In genomic region chr1:230542054-230542453, GRCh38 we compare ENCODE assay signal across 12 cellular contexts.
A peak's percentile ranks its signal among the peaks of the same experiment; 100 is the strongest.
DNase-seq lines count a peak whose midpoint lies in the region; ATAC-seq and TF ChIP-seq lines count a peak whose summit lies in the region.
"Had no signal": no experiment of that assay in that cellular context is flagged by ENCODE, and none has a peak within 500 bp of the region (broad histone marks: within the 10 kb centered on the region; RNA-seq: fewer than 3 reads in every experiment).

No MANE protein-coding gene starts in this region.

- H3K9me3 Mint-ChIP-seq in activated naive CD4-positive, alpha-beta T cell treated with anti-CD3 and anti-CD28 coated beads for 36 hours, result no peaks in the 10 kb centered on the region
- H3K9me3 Mint-ChIP-seq in activated naive CD4-positive, alpha-beta T cell treated with anti-CD3 and anti-CD28 coated beads, Interleukin-2, amount 10 ng/mL, durations not matched to agents 7 days and 5 days, result no peaks in the 10 kb centered on the region
- H3K9me3 Mint-ChIP-seq in T-helper 1 cell treated with Interleukin-12 subunit alpha and Interleukin-12 subunit beta and Interleukin-4 antibody, amounts not matched to agents 30 μg/mL and 1 μg/mL, for 36 hours, result no peaks in the 10 kb centered on the region

- H3K27ac ChIP-seq in epithelial cell of prostate, result peak overlapping the region; percentile 71

- peak; percentile 23 for DNase-seq in activated naive CD4-positive, alpha-beta T cell treated with anti-CD3 and anti-CD28 coated beads for 36 hours
- no peak for DNase-seq in activated naive CD4-positive, alpha-beta T cell treated with anti-CD3 and anti-CD28 coated beads, Interleukin-2, amount 10 ng/mL, durations not matched to agents 7 days and 5 days
- peak; percentile 87 for DNase-seq in epithelial cell of prostate (ENCODE audit: low read depth, low spot score)
- peak; percentile 6 to 37 for DNase-seq in stimulated activated CD8-positive, alpha-beta memory T cell treated with anti-CD3 and anti-CD28 coated beads, Interleukin-7, amount 100 ng/mL, for 48 hours (ENCODE audit: extremely low read depth in 1 of 2, low read depth in 1 of 2)
- DNase-seq in NCI-H526 (lab: John Stamatoyannopoulos, UW), result no peak
- DNase-seq in NCI-H146 (lab: John Stamatoyannopoulos, UW), result no peak
- DNase-seq: aorta, HFFc6, Kasumi-1, SHP77 had no signal

- H3K4me3 Mint-ChIP-seq in activated naive CD4-positive, alpha-beta T cell treated with anti-CD3 and anti-CD28 coated beads for 36 hours, result no peak overlapping the region
- no peak overlapping the region for H3K4me3 Mint-ChIP-seq in activated naive CD4-positive, alpha-beta T cell treated with anti-CD3 and anti-CD28 coated beads, Interleukin-2, amount 10 ng/mL, durations not matched to agents 7 days and 5 days
- H3K4me3 Mint-ChIP-seq in T-helper 1 cell treated with Interleukin-12 subunit alpha and Interleukin-12 subunit beta and Interleukin-4 antibody, amounts not matched to agents 30 μg/mL and 1 μg/mL, for 36 hours, result no peak overlapping the region
- H3K4me3 Mint-ChIP-seq: HFFc6 had no signal

- no peaks in the 10 kb centered on the region for H3K4me1 Mint-ChIP-seq in activated naive CD4-positive, alpha-beta T cell treated with anti-CD3 and anti-CD28 coated beads for 36 hours (ENCODE audit: low read depth)
- no peaks in the 10 kb centered on the region for H3K4me1 Mint-ChIP-seq in activated naive CD4-positive, alpha-beta T cell treated with anti-CD3 and anti-CD28 coated beads, Interleukin-2, amount 10 ng/mL, durations not matched to agents 7 days and 5 days
- H3K4me1 Mint-ChIP-seq in T-helper 1 cell treated with Interleukin-12 subunit alpha and Interleukin-12 subunit beta and Interleukin-4 antibody, amounts not matched to agents 30 μg/mL and 1 μg/mL, for 36 hours (ENCODE audit: low read depth), result peaks cover 7% of the 10 kb centered on the region

- CTCF ChIA-PET in activated naive CD4-positive, alpha-beta T cell treated with anti-CD3 and anti-CD28 coated beads for 36 hours (lab: Charles Lee), result no interaction called here
- CTCF ChIA-PET in activated naive CD4-positive, alpha-beta T cell treated with anti-CD3 and anti-CD28 coated beads, Interleukin-2, amount 10 ng/mL, durations not matched to agents 7 days and 5 days (lab: Charles Lee), result no interaction called here

- H3K27ac Mint-ChIP-seq in activated naive CD4-positive, alpha-beta T cell treated with anti-CD3 and anti-CD28 coated beads for 36 hours, result no peak overlapping the region
- H3K27ac Mint-ChIP-seq in activated naive CD4-positive, alpha-beta T cell treated with anti-CD3 and anti-CD28 coated beads, Interleukin-2, amount 10 ng/mL, durations not matched to agents 7 days and 5 days, result no peak overlapping the region
- H3K27ac Mint-ChIP-seq in T-helper 1 cell treated with Interleukin-12 subunit alpha and Interleukin-12 subunit beta and Interleukin-4 antibody, amounts not matched to agents 30 μg/mL and 1 μg/mL, for 36 hours, result peak overlapping the region; percentile 12
- H3K27ac Mint-ChIP-seq: HFFc6 had no signal

- intact Hi-C loops in activated naive CD4-positive, alpha-beta T cell treated with anti-CD3 and anti-CD28 coated beads for 36 hours (cut with micrococcal nuclease), result no loop called here

- no peaks in the 10 kb centered on the region for H3K36me3 Mint-ChIP-seq in activated naive CD4-positive, alpha-beta T cell treated with anti-CD3 and anti-CD28 coated beads for 36 hours (ENCODE audit: low read depth)
- H3K36me3 Mint-ChIP-seq in activated naive CD4-positive, alpha-beta T cell treated with anti-CD3 and anti-CD28 coated beads, Interleukin-2, amount 10 ng/mL, durations not matched to agents 7 days and 5 days, result no peaks in the 10 kb centered on the region
- no peaks in the 10 kb centered on the region for H3K36me3 Mint-ChIP-seq in T-helper 1 cell treated with Interleukin-12 subunit alpha and Interleukin-12 subunit beta and Interleukin-4 antibody, amounts not matched to agents 30 μg/mL and 1 μg/mL, for 36 hours (ENCODE audit: low read depth)

- H3K27me3 Mint-ChIP-seq in activated naive CD4-positive, alpha-beta T cell treated with anti-CD3 and anti-CD28 coated beads for 36 hours (ENCODE audit: low read depth), result peaks cover 13% of the 10 kb centered on the region
- peaks cover 6% of the 10 kb centered on the region for H3K27me3 Mint-ChIP-seq in activated naive CD4-positive, alpha-beta T cell treated with anti-CD3 and anti-CD28 coated beads, Interleukin-2, amount 10 ng/mL, durations not matched to agents 7 days and 5 days
- H3K27me3 Mint-ChIP-seq in T-helper 1 cell treated with Interleukin-12 subunit alpha and Interleukin-12 subunit beta and Interleukin-4 antibody, amounts not matched to agents 30 μg/mL and 1 μg/mL, for 36 hours (ENCODE audit: low read depth), result no peaks in the 10 kb centered on the region

- no peak for ATAC-seq in SK-N-SH treated with all-trans-retinoic acid at 6 μM for 48 hours

TF ChIP-seq in SK-N-SH treated with all-trans-retinoic acid at 6 μM for 48 hours, 23 proteins besides CTCF, POLR2A, EP300 and RAD21:
- TF ChIP-seq ZNF8 (CRISPR knock-in tag; IDR thresholded peaks at IDR 0.05), result no peak
TF ChIP-seq in SK-N-SH treated with all-trans-retinoic acid at 6 μM for 48 hours: peak in this region for 0.

Comparison
In these comparisons a context has a peak if more than half of its experiments do, and no peak if none do; other contexts are left out.
1. DNase-seq: peak in activated naive CD4-positive, alpha-beta T cell treated with anti-CD3 and anti-CD28 coated beads for 36 hours (single experiment), epithelial cell of prostate (single experiment) and stimulated activated CD8-positive, alpha-beta memory T cell treated with anti-CD3 and anti-CD28 coated beads, Interleukin-7, amount 100 ng/mL, for 48 hours (2 of 2); none in activated naive CD4-positive, alpha-beta T cell treated with anti-CD3 and anti-CD28 coated beads, Interleukin-2, amount 10 ng/mL, durations not matched to agents 7 days and 5 days (single experiment), NCI-H526 (0 of 2) and NCI-H146 (single experiment).